ENCODE assay signal across 8 cellular contexts in genomic region chr6:125858427-125859320, GRCh38.
DNase-seq lines count a peak whose midpoint lies in the region; ATAC-seq and TF ChIP-seq lines count a peak whose summit lies in the region.

No MANE protein-coding gene starts in this region.

- WGBS in tibial nerve, 2 donors: 35 to 45% methylated on average over 7 of the region's 7 CpGs

- POLR2A ChIA-PET in WTC11 (lab: Charles Lee): no interaction called here

- H3K27ac ChIP-seq in tibial nerve: no peak overlapping the region

- no peaks in the 10 kb centered on the region for H3K9me3 ChIP-seq in tibial nerve

- H3K4me3 ChIP-seq in tibial nerve: no peak overlapping the region

- CTCF ChIA-PET in Calu3 (lab: Charles Lee): interaction anchor here (0.7 to 1.0 kb wide), 4 partner anchors 60 to 98 kb away, joined by 3 to 5 read pairs (median 3); partner anchors contain the start of gene HINT3
- CTCF ChIA-PET in WTC11 (lab: Charles Lee): interaction anchor here (0.6 to 2.4 kb wide), 15 partner anchors 9 to 116 kb away, joined by 3 to 19 read pairs (median 4); partner anchors contain the start of gene HINT3

- H3K9me3 Mint-ChIP-seq in Calu3 (ENCODE audit: low read depth, unreplicated experiment) (no peaks in the 10 kb centered on the region), WTC11 (no peaks in the 10 kb centered on the region), endothelial cell (ENCODE audit: unreplicated experiment) (no peaks in the 10 kb centered on the region), mesothelial cell of epicardium (no peaks in the 10 kb centered on the region)

- TF ChIP-seq CTCF in Calu3 (IDR thresholded peaks at IDR 0.05; ENCODE audit: unreplicated experiment): peak; percentile 44
- TF ChIP-seq CTCF in WTC11 (IDR thresholded peaks at IDR 0.05): peak; percentile 44; the same call in 1 of the 2 replicates
- TF ChIP-seq CTCF in endothelial cell (IDR thresholded peaks at IDR 0.05; ENCODE audit: unreplicated experiment): peak; percentile 56
- peak; percentile 50 for TF ChIP-seq CTCF in mesothelial cell of epicardium (IDR thresholded peaks at IDR 0.05; ENCODE audit: unreplicated experiment)
- TF ChIP-seq CTCF in tibial nerve (IDR thresholded peaks at IDR 0.05): peak; percentile 34 to 62 (median 46)

- peaks cover 13% of the 10 kb centered on the region for H3K4me1 Mint-ChIP-seq in Calu3 (ENCODE audit: low read depth, unreplicated experiment)
- H3K4me1 Mint-ChIP-seq in WTC11: peaks cover 2% of the 10 kb centered on the region; the same call in 1 of the 2 replicates
- peaks cover 3% of the 10 kb centered on the region for H3K4me1 Mint-ChIP-seq in endothelial cell (ENCODE audit: unreplicated experiment)
- H3K4me1 Mint-ChIP-seq in mesothelial cell of epicardium: peaks cover 5% of the 10 kb centered on the region

- TF ChIP-seq EP300 in tibial nerve (IDR thresholded peaks at IDR 0.05): no peak

- no peaks in the 10 kb centered on the region for H3K27me3 ChIP-seq in tibial nerve

- intact Hi-C loops in Calu3 (cut with micrococcal nuclease; ENCODE audit: unreplicated experiment): loop anchor here (5.0 kb wide), 2 partner anchors 64 to 114 kb away; no protein-coding TSS in a partner anchor

- peak overlapping the region; percentile 64 for H3K27ac Mint-ChIP-seq in Calu3 (ENCODE audit: unreplicated experiment)
- 0 out of 2 replicates have a peak overlapping the region, but pooled peaks have one; percentile 21 for H3K27ac Mint-ChIP-seq in WTC11
- no peak overlapping the region for H3K27ac Mint-ChIP-seq in endothelial cell (ENCODE audit: unreplicated experiment)
- no peak overlapping the region for H3K27ac Mint-ChIP-seq in mesothelial cell of epicardium

- H3K36me3 Mint-ChIP-seq in Calu3 (ENCODE audit: insufficient read depth, unreplicated experiment) (no peaks in the 10 kb centered on the region), WTC11 (no peaks in the 10 kb centered on the region), endothelial cell (ENCODE audit: low read depth, unreplicated experiment) (no peaks in the 10 kb centered on the region), mesothelial cell of epicardium (no peaks in the 10 kb centered on the region)

- H3K27me3 Mint-ChIP-seq in Calu3 (ENCODE audit: unreplicated experiment) (no peaks in the 10 kb centered on the region), WTC11 (ENCODE audit: low read depth) (no peaks in the 10 kb centered on the region), endothelial cell (ENCODE audit: unreplicated experiment) (no peaks in the 10 kb centered on the region), mesothelial cell of epicardium (ENCODE audit: low read depth) (no peaks in the 10 kb centered on the region)

- H3K4me1 ChIP-seq in tibial nerve: peaks cover 0 to 6% (median 0%) of the 10 kb centered on the region in 4 donors

- H3K36me3 ChIP-seq in tibial nerve: peaks cover 0 to 21% (median 0%) of the 10 kb centered on the region in 3 donors

- TF ChIP-seq POLR2A in tibial nerve (IDR thresholded peaks at IDR 0.05): no peak

- no TSS peak for BruUV-seq in Calu3 (replicated peaks; lab: Mats Ljungman, UMichigan)

- H3K4me3 Mint-ChIP-seq in Calu3 (ENCODE audit: low read depth, unreplicated experiment): no peak overlapping the region
- H3K4me3 Mint-ChIP-seq in WTC11: no peak overlapping the region
- H3K4me3 Mint-ChIP-seq in endothelial cell (ENCODE audit: unreplicated experiment): no peak overlapping the region
- no peak overlapping the region for H3K4me3 Mint-ChIP-seq in mesothelial cell of epicardium

- DNase-seq in Calu3 (peak; percentile 60), NAMALWA (ENCODE audit: low spot score) (peak; percentile 62), WTC11 (ENCODE audit: low spot score) (peak; percentile 75), endothelial cell (ENCODE audit: low spot score) (peak; percentile 55), mesothelial cell of epicardium (ENCODE audit: low spot score in 2 of 2, unreplicated experiment in 2 of 2) (peak; percentile 34 to 42), tibial nerve (ENCODE audit: low spot score in 2 of 2) (peak in 1 of 2 donors; percentile 59), RKO (ENCODE audit: low spot score) (no peak)

- ATAC-seq in GM21576 (IDR thresholded peaks at IDR 0.05; ENCODE audit: unreplicated experiment) (peak; percentile 88), WTC11 (peak; percentile 100)

TF ChIP-seq in WTC11, 78 proteins besides CTCF, POLR2A, EP300 and RAD21:
- TF ChIP-seq HMGA2 (CRISPR knock-in tag; IDR thresholded peaks at IDR 0.05): no peak
- no peak for TF ChIP-seq ZMAT4 (CRISPR knock-in tag; IDR thresholded peaks at IDR 0.05)
- no peak for TF ChIP-seq ATF2 (CRISPR knock-in tag; IDR thresholded peaks at IDR 0.05; ENCODE audit: borderline replicate concordance, low read depth)
- no peak for TF ChIP-seq MXD4 (CRISPR knock-in tag; IDR thresholded peaks at IDR 0.05; ENCODE audit: borderline replicate concordance)
- no peak for TF ChIP-seq USF1 (CRISPR knock-in tag; IDR thresholded peaks at IDR 0.05)
- no peak for TF ChIP-seq GABPB1 (CRISPR knock-in tag; IDR thresholded peaks at IDR 0.05)
- TF ChIP-seq CDX4 (CRISPR knock-in tag; IDR thresholded peaks at IDR 0.05; ENCODE audit: borderline replicate concordance): no peak
- no peak for TF ChIP-seq ZNF423 (CRISPR knock-in tag; IDR thresholded peaks at IDR 0.05)
- no peak for TF ChIP-seq ZBTB21 (CRISPR knock-in tag; IDR thresholded peaks at IDR 0.05; ENCODE audit: borderline replicate concordance)
- TF ChIP-seq ZNF416 (CRISPR knock-in tag; IDR thresholded peaks at IDR 0.05): no peak
- TF ChIP-seq ZNF317 (CRISPR knock-in tag; IDR thresholded peaks at IDR 0.05; ENCODE audit: borderline replicate concordance, low read depth): no peak
- TF ChIP-seq RELA (CRISPR knock-in tag; IDR thresholded peaks at IDR 0.05; ENCODE audit: borderline replicate concordance): no peak
- TF ChIP-seq ATF1 (CRISPR knock-in tag; IDR thresholded peaks at IDR 0.05): no peak
- no peak for TF ChIP-seq ZSCAN18 (CRISPR knock-in tag; IDR thresholded peaks at IDR 0.05)
- no peak for TF ChIP-seq AR (CRISPR knock-in tag; IDR thresholded peaks at IDR 0.05)
- TF ChIP-seq SMAD4 (CRISPR knock-in tag; IDR thresholded peaks at IDR 0.05): no peak
TF ChIP-seq in WTC11: peak in this region for 0.

Comparison
In these comparisons a context has a peak if more than half of its experiments do, and no peak if none do; other contexts are left out.
1. H3K27ac Mint-ChIP-seq: peak in Calu3 (single experiment) and WTC11 (single experiment); none in endothelial cell (single experiment) and mesothelial cell of epicardium (single experiment).
2. Peak in every context shown above with its lines, with median percentiles within 50 percentile points of each other: CTCF ChIP-seq.